In the genomic region with DNA sequence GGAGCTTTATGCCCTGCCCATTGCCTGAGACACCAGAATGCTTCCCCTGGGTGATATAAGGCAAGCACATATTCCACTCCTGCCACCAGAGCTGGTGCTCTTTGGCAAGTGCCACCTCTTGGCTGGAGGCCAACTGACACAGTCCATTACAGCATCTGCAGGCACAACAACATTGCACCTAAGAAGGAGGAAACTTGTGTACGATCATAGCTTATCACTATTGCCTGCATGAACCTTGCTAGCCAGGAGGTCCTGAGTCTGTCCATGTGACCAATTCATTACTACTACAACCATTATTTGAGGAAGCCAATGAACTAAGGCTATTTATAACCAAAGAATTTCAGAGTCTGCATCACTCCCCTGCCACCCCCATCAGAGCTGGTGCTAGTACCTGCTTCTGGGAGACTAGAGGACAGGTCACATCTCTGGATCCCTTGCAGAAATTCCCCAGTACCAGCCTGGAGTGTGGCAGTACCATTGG, we compare ENCODE assay signal across 3 cellular contexts.
TF ChIP-seq lines count a peak whose summit lies in the region.

No MANE protein-coding gene starts in this region.

TF ChIP-seq in HEK293, 187 proteins besides CTCF, POLR2A, EP300 and RAD21 (continued from another document and continues in another):
- TF ChIP-seq, protein P1, sequence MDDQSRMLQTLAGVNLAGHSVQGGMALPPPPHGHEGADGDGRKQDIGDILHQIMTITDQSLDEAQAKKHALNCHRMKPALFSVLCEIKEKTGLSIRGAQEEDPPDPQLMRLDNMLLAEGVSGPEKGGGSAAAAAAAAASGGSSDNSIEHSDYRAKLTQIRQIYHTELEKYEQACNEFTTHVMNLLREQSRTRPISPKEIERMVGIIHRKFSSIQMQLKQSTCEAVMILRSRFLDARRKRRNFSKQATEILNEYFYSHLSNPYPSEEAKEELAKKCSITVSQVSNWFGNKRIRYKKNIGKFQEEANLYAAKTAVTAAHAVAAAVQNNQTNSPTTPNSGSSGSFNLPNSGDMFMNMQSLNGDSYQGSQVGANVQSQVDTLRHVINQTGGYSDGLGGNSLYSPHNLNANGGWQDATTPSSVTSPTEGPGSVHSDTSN (CRISPR knock-in tag; IDR thresholded peaks at IDR 0.05) = no peak
- TF ChIP-seq, protein P2, sequence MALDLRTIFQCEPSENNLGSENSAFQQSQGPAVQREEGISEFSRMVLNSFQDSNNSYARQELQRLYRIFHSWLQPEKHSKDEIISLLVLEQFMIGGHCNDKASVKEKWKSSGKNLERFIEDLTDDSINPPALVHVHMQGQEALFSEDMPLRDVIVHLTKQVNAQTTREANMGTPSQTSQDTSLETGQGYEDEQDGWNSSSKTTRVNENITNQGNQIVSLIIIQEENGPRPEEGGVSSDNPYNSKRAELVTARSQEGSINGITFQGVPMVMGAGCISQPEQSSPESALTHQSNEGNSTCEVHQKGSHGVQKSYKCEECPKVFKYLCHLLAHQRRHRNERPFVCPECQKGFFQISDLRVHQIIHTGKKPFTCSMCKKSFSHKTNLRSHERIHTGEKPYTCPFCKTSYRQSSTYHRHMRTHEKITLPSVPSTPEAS (tag by site-specific recombination; IDR thresholded peaks at IDR 0.05) = no peak
- TF ChIP-seq ZFP37 (tag by site-specific recombination; IDR thresholded peaks at IDR 0.05) (no peak), ZBTB48 (tag by site-specific recombination; IDR thresholded peaks at IDR 0.05) (no peak), ZNF510 (tag by site-specific recombination; IDR thresholded peaks at IDR 0.05; ENCODE audit: insufficient replicate concordance) (no peak), ZNF391 (tag by site-specific recombination; IDR thresholded peaks at IDR 0.05; ENCODE audit: borderline replicate concordance, low read depth) (no peak), ZNF658 (tag by site-specific recombination; IDR thresholded peaks at IDR 0.05) (no peak), ZNF354C (tag by site-specific recombination; IDR thresholded peaks at IDR 0.05; ENCODE audit: borderline replicate concordance, low read depth) (no peak)
- TF ChIP-seq, protein P3, sequence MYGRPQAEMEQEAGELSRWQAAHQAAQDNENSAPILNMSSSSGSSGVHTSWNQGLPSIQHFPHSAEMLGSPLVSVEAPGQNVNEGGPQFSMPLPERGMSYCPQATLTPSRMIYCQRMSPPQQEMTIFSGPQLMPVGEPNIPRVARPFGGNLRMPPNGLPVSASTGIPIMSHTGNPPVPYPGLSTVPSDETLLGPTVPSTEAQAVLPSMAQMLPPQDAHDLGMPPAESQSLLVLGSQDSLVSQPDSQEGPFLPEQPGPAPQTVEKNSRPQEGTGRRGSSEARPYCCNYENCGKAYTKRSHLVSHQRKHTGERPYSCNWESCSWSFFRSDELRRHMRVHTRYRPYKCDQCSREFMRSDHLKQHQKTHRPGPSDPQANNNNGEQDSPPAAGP (tag by site-specific recombination; IDR thresholded peaks at IDR 0.05) = no peak
- TF ChIP-seq, protein P4, sequence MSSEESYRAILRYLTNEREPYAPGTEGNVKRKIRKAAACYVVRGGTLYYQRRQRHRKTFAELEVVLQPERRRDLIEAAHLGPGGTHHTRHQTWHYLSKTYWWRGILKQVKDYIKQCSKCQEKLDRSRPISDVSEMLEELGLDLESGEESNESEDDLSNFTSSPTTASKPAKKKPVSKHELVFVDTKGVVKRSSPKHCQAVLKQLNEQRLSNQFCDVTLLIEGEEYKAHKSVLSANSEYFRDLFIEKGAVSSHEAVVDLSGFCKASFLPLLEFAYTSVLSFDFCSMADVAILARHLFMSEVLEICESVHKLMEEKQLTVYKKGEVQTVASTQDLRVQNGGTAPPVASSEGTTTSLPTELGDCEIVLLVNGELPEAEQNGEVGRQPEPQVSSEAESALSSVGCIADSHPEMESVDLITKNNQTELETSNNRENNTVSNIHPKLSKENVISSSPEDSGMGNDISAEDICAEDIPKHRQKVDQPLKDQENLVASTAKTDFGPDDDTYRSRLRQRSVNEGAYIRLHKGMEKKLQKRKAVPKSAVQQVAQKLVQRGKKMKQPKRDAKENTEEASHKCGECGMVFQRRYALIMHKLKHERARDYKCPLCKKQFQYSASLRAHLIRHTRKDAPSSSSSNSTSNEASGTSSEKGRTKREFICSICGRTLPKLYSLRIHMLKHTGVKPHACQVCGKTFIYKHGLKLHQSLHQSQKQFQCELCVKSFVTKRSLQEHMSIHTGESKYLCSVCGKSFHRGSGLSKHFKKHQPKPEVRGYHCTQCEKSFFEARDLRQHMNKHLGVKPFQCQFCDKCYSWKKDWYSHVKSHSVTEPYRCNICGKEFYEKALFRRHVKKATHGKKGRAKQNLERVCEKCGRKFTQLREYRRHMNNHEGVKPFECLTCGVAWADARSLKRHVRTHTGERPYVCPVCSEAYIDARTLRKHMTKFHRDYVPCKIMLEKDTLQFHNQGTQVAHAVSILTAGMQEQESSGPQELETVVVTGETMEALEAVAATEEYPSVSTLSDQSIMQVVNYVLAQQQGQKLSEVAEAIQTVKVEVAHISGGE (tag by site-specific recombination; conservative IDR thresholded peaks at IDR 0.05; ENCODE audit: low read depth) = no peak

TF ChIP-seq in GM12878, 131 proteins besides CTCF, POLR2A, EP300 and RAD21:
- TF ChIP-seq, protein P5, sequence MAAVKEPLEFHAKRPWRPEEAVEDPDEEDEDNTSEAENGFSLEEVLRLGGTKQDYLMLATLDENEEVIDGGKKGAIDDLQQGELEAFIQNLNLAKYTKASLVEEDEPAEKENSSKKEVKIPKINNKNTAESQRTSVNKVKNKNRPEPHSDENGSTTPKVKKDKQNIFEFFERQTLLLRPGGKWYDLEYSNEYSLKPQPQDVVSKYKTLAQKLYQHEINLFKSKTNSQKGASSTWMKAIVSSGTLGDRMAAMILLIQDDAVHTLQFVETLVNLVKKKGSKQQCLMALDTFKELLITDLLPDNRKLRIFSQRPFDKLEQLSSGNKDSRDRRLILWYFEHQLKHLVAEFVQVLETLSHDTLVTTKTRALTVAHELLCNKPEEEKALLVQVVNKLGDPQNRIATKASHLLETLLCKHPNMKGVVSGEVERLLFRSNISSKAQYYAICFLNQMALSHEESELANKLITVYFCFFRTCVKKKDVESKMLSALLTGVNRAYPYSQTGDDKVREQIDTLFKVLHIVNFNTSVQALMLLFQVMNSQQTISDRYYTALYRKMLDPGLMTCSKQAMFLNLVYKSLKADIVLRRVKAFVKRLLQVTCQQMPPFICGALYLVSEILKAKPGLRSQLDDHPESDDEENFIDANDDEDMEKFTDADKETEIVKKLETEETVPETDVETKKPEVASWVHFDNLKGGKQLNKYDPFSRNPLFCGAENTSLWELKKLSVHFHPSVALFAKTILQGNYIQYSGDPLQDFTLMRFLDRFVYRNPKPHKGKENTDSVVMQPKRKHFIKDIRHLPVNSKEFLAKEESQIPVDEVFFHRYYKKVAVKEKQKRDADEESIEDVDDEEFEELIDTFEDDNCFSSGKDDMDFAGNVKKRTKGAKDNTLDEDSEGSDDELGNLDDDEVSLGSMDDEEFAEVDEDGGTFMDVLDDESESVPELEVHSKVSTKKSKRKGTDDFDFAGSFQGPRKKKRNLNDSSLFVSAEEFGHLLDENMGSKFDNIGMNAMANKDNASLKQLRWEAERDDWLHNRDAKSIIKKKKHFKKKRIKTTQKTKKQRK (IDR thresholded peaks at IDR 0.05; ENCODE audit: low read depth, low read length) = no peak
TF ChIP-seq in GM12878: peak in this region for 0.

TF ChIP-seq in SK-N-SH treated with all-trans-retinoic acid at 6 μM for 48 hours, 23 proteins besides CTCF, POLR2A, EP300 and RAD21 (continued from another document):
- TF ChIP-seq, protein P6, sequence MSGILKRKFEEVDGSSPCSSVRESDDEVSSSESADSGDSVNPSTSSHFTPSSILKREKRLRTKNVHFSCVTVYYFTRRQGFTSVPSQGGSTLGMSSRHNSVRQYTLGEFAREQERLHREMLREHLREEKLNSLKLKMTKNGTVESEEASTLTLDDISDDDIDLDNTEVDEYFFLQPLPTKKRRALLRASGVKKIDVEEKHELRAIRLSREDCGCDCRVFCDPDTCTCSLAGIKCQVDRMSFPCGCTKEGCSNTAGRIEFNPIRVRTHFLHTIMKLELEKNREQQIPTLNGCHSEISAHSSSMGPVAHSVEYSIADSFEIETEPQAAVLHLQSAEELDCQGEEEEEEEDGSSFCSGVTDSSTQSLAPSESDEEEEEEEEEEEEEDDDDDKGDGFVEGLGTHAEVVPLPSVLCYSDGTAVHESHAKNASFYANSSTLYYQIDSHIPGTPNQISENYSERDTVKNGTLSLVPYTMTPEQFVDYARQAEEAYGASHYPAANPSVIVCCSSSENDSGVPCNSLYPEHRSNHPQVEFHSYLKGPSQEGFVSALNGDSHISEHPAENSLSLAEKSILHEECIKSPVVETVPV (CRISPR knock-in tag; IDR thresholded peaks at IDR 0.05) = no peak
- TF ChIP-seq GLIS3 (CRISPR knock-in tag; IDR thresholded peaks at IDR 0.05) = no peak
- TF ChIP-seq, protein P7, sequence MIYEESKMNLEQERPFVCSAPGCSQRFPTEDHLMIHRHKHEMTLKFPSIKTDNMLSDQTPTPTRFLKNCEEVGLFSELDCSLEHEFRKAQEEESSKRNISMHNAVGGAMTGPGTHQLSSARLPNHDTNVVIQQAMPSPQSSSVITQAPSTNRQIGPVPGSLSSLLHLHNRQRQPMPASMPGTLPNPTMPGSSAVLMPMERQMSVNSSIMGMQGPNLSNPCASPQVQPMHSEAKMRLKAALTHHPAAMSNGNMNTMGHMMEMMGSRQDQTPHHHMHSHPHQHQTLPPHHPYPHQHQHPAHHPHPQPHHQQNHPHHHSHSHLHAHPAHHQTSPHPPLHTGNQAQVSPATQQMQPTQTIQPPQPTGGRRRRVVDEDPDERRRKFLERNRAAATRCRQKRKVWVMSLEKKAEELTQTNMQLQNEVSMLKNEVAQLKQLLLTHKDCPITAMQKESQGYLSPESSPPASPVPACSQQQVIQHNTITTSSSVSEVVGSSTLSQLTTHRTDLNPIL (CRISPR knock-in tag; IDR thresholded peaks at IDR 0.05; ENCODE audit: low read depth) = no peak
- TF ChIP-seq ISL1 (CRISPR knock-in tag; IDR thresholded peaks at IDR 0.05) = no peak
